ENCODE assay signal across 8 cellular contexts in genomic region chr1:207873055-207873890, GRCh38. TPM values are rescaled to one million over a fixed set of nuclear protein-coding genes. Genes with fewer than 3 reads are reported as not detected.
DNase-seq lines count a peak whose midpoint lies in the region; ATAC-seq and TF ChIP-seq lines count a peak whose summit lies in the region.

No MANE protein-coding gene starts in this region.

- H3K4me3 ChIP-seq in mammary epithelial cell (replicated peaks in 1 of 3; ENCODE audit: insufficient read depth in 1 of 3, low read depth in 2 of 3, low read length in 3 of 3) = no peak overlapping the region

- peak overlapping the region; percentile 6 for H2AFZ ChIP-seq in mammary epithelial cell (ENCODE audit: low read depth, low read length)

- H4K20me1 ChIP-seq in mammary epithelial cell (ENCODE audit: insufficient read depth, low read length) = no peaks in the 10 kb centered on the region

- H3K36me3 ChIP-seq in mammary epithelial cell (ENCODE audit: insufficient read depth, low read length) = no peaks in the 10 kb centered on the region

- peaks cover 6% of the 10 kb centered on the region for H3K79me2 ChIP-seq in mammary epithelial cell (ENCODE audit: insufficient read depth, low read length)

- in situ Hi-C loops in mammary epithelial cell (cut with MboI; ENCODE audit: low sequenced_read_pairs in 2 of 2) = loop anchor here in 1 of 2 donors (5.0 kb wide), 1 partner anchor 46 kb away; no protein-coding TSS in a partner anchor

- no peak overlapping the region for H3K27ac ChIP-seq in mammary epithelial cell (ENCODE audit: insufficient read depth, low read depth, low read length)

- 18% methylated on average over 5 of the region's 8 CpGs for WGBS in mammary epithelial cell (ENCODE audit: low coverage, missing lambda C conversion rate)

- H3K36me3 Mint-ChIP-seq in activated CD4-positive, alpha-beta T cell treated with anti-CD3 and anti-CD28 coated beads for 36 hours (ENCODE audit: low read depth) = no peaks in the 10 kb centered on the region

- DNase-seq in activated CD4-positive, alpha-beta T cell treated with anti-CD3 and anti-CD28 coated beads for 36 hours = peak; percentile 63
- no peak for DNase-seq in activated CD4-positive, alpha-beta T cell treated with anti-CD3 and anti-CD28 coated beads, Interleukin-2, amount 50 U/mL, for 1 hour
- peak; percentile 46 for DNase-seq in SIG-M5 (lab: John Stamatoyannopoulos, UW)
- DNase-seq in mammary epithelial cell = no peak
- DNase-seq in stimulated activated naive CD8-positive, alpha-beta T cell treated with anti-CD3 and anti-CD28 coated beads, Interleukin-15, amount 100 ng/mL, for 72 hours = peak in 1 of 2 donors; percentile 51
- DNase-seq in sciatic nerve (ENCODE audit: low spot score) = no peak
- DNase-seq in RKO (ENCODE audit: low spot score) = no peak

- H3K9me3 ChIP-seq in mammary epithelial cell (replicated peaks; ENCODE audit: insufficient read depth, low read length) = no peaks in the 10 kb centered on the region

- H3K4me1 ChIP-seq in mammary epithelial cell (ENCODE audit: insufficient read depth, low read length) = peaks cover 12% of the 10 kb centered on the region

- intact Hi-C loops in activated CD4-positive, alpha-beta T cell treated with anti-CD3 and anti-CD28 coated beads for 36 hours (cut with DNase I, micrococcal nuclease) = loop anchor here in 1 of 2 experiments (5.0 kb wide), 1 partner anchor 1954 kb away; the partner anchor contains the start of gene UTP25
- intact Hi-C loops in mammary epithelial cell (cut with micrococcal nuclease) (no loop called here), sciatic nerve (cut with DNase I) (no loop called here)

- H3K4me1 Mint-ChIP-seq in activated CD4-positive, alpha-beta T cell treated with anti-CD3 and anti-CD28 coated beads for 36 hours = peaks cover 56% of the 10 kb centered on the region
- H3K4me1 Mint-ChIP-seq in stimulated activated naive CD8-positive, alpha-beta T cell treated with anti-CD3 and anti-CD28 coated beads, Interleukin-15, amount 100 ng/mL, for 72 hours = peaks cover 67% of the 10 kb centered on the region

- H3K27me3 ChIP-seq in mammary epithelial cell (ENCODE audit: insufficient read depth, low read length) = no peaks in the 10 kb centered on the region

- POLR2A ChIA-PET in activated CD4-positive, alpha-beta T cell treated with anti-CD3 and anti-CD28 coated beads for 36 hours (lab: Charles Lee) = no interaction called here

- peak overlapping the region; percentile 59 for H3K4me3 Mint-ChIP-seq in activated CD4-positive, alpha-beta T cell treated with anti-CD3 and anti-CD28 coated beads for 36 hours
- peak overlapping the region; percentile 63 to 74 for H3K4me3 Mint-ChIP-seq in stimulated activated naive CD8-positive, alpha-beta T cell treated with anti-CD3 and anti-CD28 coated beads, Interleukin-15, amount 100 ng/mL, for 72 hours

- CTCF ChIA-PET in activated CD4-positive, alpha-beta T cell treated with anti-CD3 and anti-CD28 coated beads for 36 hours (lab: Charles Lee) = interaction anchor here (0.7 to 17.2 kb wide), 11 partner anchors 9 to 180 kb away, joined by 3 to 297 read pairs (median 3); no protein-coding TSS in a partner anchor
- CTCF ChIA-PET in mammary epithelial cell (lab: Charles Lee; ENCODE audit: low non-redundant PET) = no interaction called here

- dilution Hi-C loops in mammary epithelial cell (cut with HindIII; ENCODE audit: low sequenced_read_pairs) = loop anchor here (5.0 kb wide), 1 partner anchor 51 kb away; no protein-coding TSS in a partner anchor

- no TSS peak for BruUV-seq in mammary epithelial cell (replicated peaks; lab: Mats Ljungman, UMichigan)

- ATAC-seq in activated CD4-positive, alpha-beta T cell treated with anti-CD3 and anti-CD28 coated beads for 36 hours = peak; percentile 42
- peak; percentile 60 for ATAC-seq in stimulated activated naive CD8-positive, alpha-beta T cell treated with anti-CD3 and anti-CD28 coated beads, Interleukin-15, amount 100 ng/mL, for 72 hours
- ATAC-seq in sciatic nerve = no peak
- no peak for ATAC-seq in GM18517 (IDR thresholded peaks at IDR 0.05; ENCODE audit: unreplicated experiment)

- H3K4me2 ChIP-seq in mammary epithelial cell (ENCODE audit: insufficient read depth, low read depth, low read length) = no peak overlapping the region

- H3K9me3 Mint-ChIP-seq in activated CD4-positive, alpha-beta T cell treated with anti-CD3 and anti-CD28 coated beads for 36 hours (ENCODE audit: low read depth) = no peaks in the 10 kb centered on the region
- H3K9me3 Mint-ChIP-seq in stimulated activated naive CD8-positive, alpha-beta T cell treated with anti-CD3 and anti-CD28 coated beads, Interleukin-15, amount 100 ng/mL, for 72 hours = no peaks in the 10 kb centered on the region

- H3K27ac Mint-ChIP-seq in activated CD4-positive, alpha-beta T cell treated with anti-CD3 and anti-CD28 coated beads for 36 hours = peak overlapping the region; percentile 88
- peak overlapping the region; percentile 72 to 88 for H3K27ac Mint-ChIP-seq in stimulated activated naive CD8-positive, alpha-beta T cell treated with anti-CD3 and anti-CD28 coated beads, Interleukin-15, amount 100 ng/mL, for 72 hours

- H3K27me3 Mint-ChIP-seq in activated CD4-positive, alpha-beta T cell treated with anti-CD3 and anti-CD28 coated beads for 36 hours = no peaks in the 10 kb centered on the region
- no peaks in the 10 kb centered on the region for H3K27me3 Mint-ChIP-seq in stimulated activated naive CD8-positive, alpha-beta T cell treated with anti-CD3 and anti-CD28 coated beads, Interleukin-15, amount 100 ng/mL, for 72 hours

- H3K9ac ChIP-seq in mammary epithelial cell (ENCODE audit: insufficient read depth, low read length) = no peak overlapping the region

- TF ChIP-seq CTCF in mammary epithelial cell (conservative IDR thresholded peaks at IDR 0.05 in 1 of 2, IDR thresholded peaks at IDR 0.05 in 1 of 2; ENCODE audit: extremely low read depth in 1 of 2, insufficient read depth in 1 of 2, low read depth in 1 of 2, low read length in 2 of 2) = no peak

RNA-seq across cellular contexts. Expression of gene CD34, which starts 37.7 kb away (rescaled TPM):
- under 1 TPM; 0.02 to 0.04 TPM for total RNA-seq in activated CD4-positive, alpha-beta T cell treated with anti-CD3 and anti-CD28 coated beads for 36 hours
- total RNA-seq in mammary epithelial cell (not detected), sciatic nerve (103 TPM)
- polyA plus RNA-seq in mammary epithelial cell = 0.02 TPM
- polyA minus RNA-seq in mammary epithelial cell = not detected

Comparison
In these comparisons a context has a peak if more than half of its experiments do, and no peak if none do; other contexts are left out.
1. DNase-seq: peak in activated CD4-positive, alpha-beta T cell treated with anti-CD3 and anti-CD28 coated beads for 36 hours (single experiment) and SIG-M5 (single experiment); none in activated CD4-positive, alpha-beta T cell treated with anti-CD3 and anti-CD28 coated beads, Interleukin-2, amount 50 U/mL, for 1 hour (single experiment), mammary epithelial cell (single experiment), sciatic nerve (single experiment) and RKO (single experiment).
2. ATAC-seq: peak in activated CD4-positive, alpha-beta T cell treated with anti-CD3 and anti-CD28 coated beads for 36 hours (single experiment) and stimulated activated naive CD8-positive, alpha-beta T cell treated with anti-CD3 and anti-CD28 coated beads, Interleukin-15, amount 100 ng/mL, for 72 hours (single experiment); none in sciatic nerve (single experiment) and GM18517 (single experiment).
3. RNA of gene CD34, which starts 37.7 kb away (total RNA-seq): 103 TPM in sciatic nerve (single experiment); not detected in mammary epithelial cell and 0.02 to 0.04 TPM in activated CD4-positive, alpha-beta T cell treated with anti-CD3 and anti-CD28 coated beads for 36 hours; every median in the first group is over 10 times any median in the second.